In genomic region chr3:49719214-49719884, GRCh38 we compare ENCODE assay signal across 8 cellular contexts. TPM values are rescaled to one million over a fixed set of nuclear protein-coding genes. Genes with fewer than 3 reads are reported as not detected.
DNase-seq lines count a peak whose midpoint lies in the region; ATAC-seq and TF ChIP-seq lines count a peak whose summit lies in the region.

A gene with protein sequence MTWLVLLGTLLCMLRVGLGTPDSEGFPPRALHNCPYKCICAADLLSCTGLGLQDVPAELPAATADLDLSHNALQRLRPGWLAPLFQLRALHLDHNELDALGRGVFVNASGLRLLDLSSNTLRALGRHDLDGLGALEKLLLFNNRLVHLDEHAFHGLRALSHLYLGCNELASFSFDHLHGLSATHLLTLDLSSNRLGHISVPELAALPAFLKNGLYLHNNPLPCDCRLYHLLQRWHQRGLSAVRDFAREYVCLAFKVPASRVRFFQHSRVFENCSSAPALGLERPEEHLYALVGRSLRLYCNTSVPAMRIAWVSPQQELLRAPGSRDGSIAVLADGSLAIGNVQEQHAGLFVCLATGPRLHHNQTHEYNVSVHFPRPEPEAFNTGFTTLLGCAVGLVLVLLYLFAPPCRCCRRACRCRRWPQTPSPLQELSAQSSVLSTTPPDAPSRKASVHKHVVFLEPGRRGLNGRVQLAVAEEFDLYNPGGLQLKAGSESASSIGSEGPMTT (minus strand): TSS chr3:49719684. CDS start chr3:49719465, 219 bp downstream.

- H3K27me3 Mint-ChIP-seq in glutamatergic neuron (ENCODE audit: unreplicated experiment): peaks cover 20% of the 10 kb centered on the region

- H3K27me3 ChIP-seq in suprapubic skin: no peaks in the 10 kb centered on the region

- WGBS in suprapubic skin: under 1% methylated on average over 20 of the region's 50 CpGs

- H3K36me3 ChIP-seq in suprapubic skin: peaks cover 30% of the 10 kb centered on the region

- H3K27ac ChIP-seq in suprapubic skin: peak within 1 kb of the TSS; percentile 62

- peak within 1 kb of the TSS; percentile 87 for H3K4me3 Mint-ChIP-seq in glutamatergic neuron (ENCODE audit: unreplicated experiment)

- no peaks in the 10 kb centered on the region for H3K9me3 Mint-ChIP-seq in activated naive CD4-positive, alpha-beta T cell treated with anti-CD3 and anti-CD28 coated beads, Interleukin-2, amount 50 U/mL, for 72 hours
- peaks cover 18% of the 10 kb centered on the region for H3K9me3 Mint-ChIP-seq in glutamatergic neuron (ENCODE audit: unreplicated experiment)

- H3K27ac Mint-ChIP-seq in activated naive CD4-positive, alpha-beta T cell treated with anti-CD3 and anti-CD28 coated beads, Interleukin-2, amount 50 U/mL, for 72 hours: peak within 1 kb of the TSS; percentile 84 to 100
- H3K27ac Mint-ChIP-seq in glutamatergic neuron (ENCODE audit: unreplicated experiment): peak within 1 kb of the TSS; percentile 92

- ATAC-seq in GM21619 (IDR thresholded peaks at IDR 0.05; ENCODE audit: unreplicated experiment) (peak; percentile 48), SK-N-SH treated with all-trans-retinoic acid at 6 μM for 48 hours (peak; percentile 78), omental fat pad (ENCODE audit: low FRiP score) (peak; percentile 83)
- peak; percentile 53 to 75 for ATAC-seq in activated naive CD4-positive, alpha-beta T cell treated with anti-CD3 and anti-CD28 coated beads, Interleukin-2, amount 50 U/mL, for 72 hours

- DNase-seq in DMS53 (lab: John Stamatoyannopoulos, UW) (peak; percentile 90), LNCaP clone FGC (ENCODE audit: low read depth) (peak; percentile 63), glutamatergic neuron (peak; percentile 97), omental fat pad (ENCODE audit: low spot score) (peak; percentile 95), suprapubic skin (ENCODE audit: low spot score in 2 of 2) (peak; percentile 98 to 99)
- DNase-seq in activated naive CD4-positive, alpha-beta T cell treated with anti-CD3 and anti-CD28 coated beads, Interleukin-2, amount 50 U/mL, for 72 hours (ENCODE audit: low spot score in 2 of 2): peak; percentile 86 to 93

- H3K4me3 ChIP-seq in LNCaP clone FGC (ENCODE audit: low read depth, low read length) (peak within 1 kb of the TSS; percentile 43), suprapubic skin (peak within 1 kb of the TSS; percentile 46)

- no peaks in the 10 kb centered on the region for H3K9me3 ChIP-seq in suprapubic skin

- peaks cover 6% of the 10 kb centered on the region in 2 donors for H3K36me3 Mint-ChIP-seq in activated naive CD4-positive, alpha-beta T cell treated with anti-CD3 and anti-CD28 coated beads, Interleukin-2, amount 50 U/mL, for 72 hours
- H3K36me3 Mint-ChIP-seq in glutamatergic neuron (ENCODE audit: unreplicated experiment): no peaks in the 10 kb centered on the region

- H3K4me1 Mint-ChIP-seq in glutamatergic neuron (ENCODE audit: low read depth, unreplicated experiment): peaks cover 7% of the 10 kb centered on the region

- no peak for TF ChIP-seq EP300 in suprapubic skin (IDR thresholded peaks at IDR 0.05)

- H3K4me1 ChIP-seq in suprapubic skin: peaks cover 56% of the 10 kb centered on the region

- peak in 1 of 2 donors; percentile 6 for TF ChIP-seq POLR2A in suprapubic skin (IDR thresholded peaks at IDR 0.05)

- TF ChIP-seq CTCF in LNCaP clone FGC (IDR thresholded peaks at IDR 0.05; ENCODE audit: control insufficient read depth, extremely low read depth, insufficient read depth) (peak; percentile 36), glutamatergic neuron (IDR thresholded peaks at IDR 0.05; ENCODE audit: partially characterized antibody, unreplicated experiment) (peak; percentile 71), omental fat pad (IDR thresholded peaks at IDR 0.05) (peak in 1 of 3 donors; percentile 22), suprapubic skin (IDR thresholded peaks at IDR 0.05) (peak; percentile 48 to 80)

TF ChIP-seq in SK-N-SH treated with all-trans-retinoic acid at 6 μM for 48 hours, 23 proteins besides CTCF, POLR2A, EP300 and RAD21:
- TF ChIP-seq TOX (CRISPR knock-in tag; IDR thresholded peaks at IDR 0.05; ENCODE audit: borderline replicate concordance) (0 out of 2 replicates have a peak, but pooled peaks have one; percentile 20), RARB (CRISPR knock-in tag; IDR thresholded peaks at IDR 0.05) (no peak), PPARA (CRISPR knock-in tag; IDR thresholded peaks at IDR 0.05; ENCODE audit: borderline replicate concordance) (no peak), BACH2 (CRISPR knock-in tag; IDR thresholded peaks at IDR 0.05; ENCODE audit: borderline replicate concordance) (no peak), GLIS3 (CRISPR knock-in tag; IDR thresholded peaks at IDR 0.05) (0 out of 2 replicates have a peak, but pooled peaks have one; percentile 20), ZNF70 (CRISPR knock-in tag; IDR thresholded peaks at IDR 0.05) (peak; percentile 47; the same call in 1 of the 2 replicates), OSR1 (CRISPR knock-in tag; IDR thresholded peaks at IDR 0.05) (no peak)
- TF ChIP-seq, protein P1, sequence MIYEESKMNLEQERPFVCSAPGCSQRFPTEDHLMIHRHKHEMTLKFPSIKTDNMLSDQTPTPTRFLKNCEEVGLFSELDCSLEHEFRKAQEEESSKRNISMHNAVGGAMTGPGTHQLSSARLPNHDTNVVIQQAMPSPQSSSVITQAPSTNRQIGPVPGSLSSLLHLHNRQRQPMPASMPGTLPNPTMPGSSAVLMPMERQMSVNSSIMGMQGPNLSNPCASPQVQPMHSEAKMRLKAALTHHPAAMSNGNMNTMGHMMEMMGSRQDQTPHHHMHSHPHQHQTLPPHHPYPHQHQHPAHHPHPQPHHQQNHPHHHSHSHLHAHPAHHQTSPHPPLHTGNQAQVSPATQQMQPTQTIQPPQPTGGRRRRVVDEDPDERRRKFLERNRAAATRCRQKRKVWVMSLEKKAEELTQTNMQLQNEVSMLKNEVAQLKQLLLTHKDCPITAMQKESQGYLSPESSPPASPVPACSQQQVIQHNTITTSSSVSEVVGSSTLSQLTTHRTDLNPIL (CRISPR knock-in tag; IDR thresholded peaks at IDR 0.05; ENCODE audit: low read depth): no peak; the same call in 1 of the 2 replicates

RNA-seq across cellular contexts. Expression of the gene that starts here (rescaled TPM):
- total RNA-seq in activated naive CD4-positive, alpha-beta T cell treated with anti-CD3 and anti-CD28 coated beads, Interleukin-2, amount 50 U/mL, for 72 hours: not detected
- total RNA-seq in glutamatergic neuron (ENCODE audit: unreplicated experiment): 1.4 TPM
- total RNA-seq in omental fat pad: 1 to 10 TPM in 3 of 4 donors, under 1 TPM in 1; 0.82 to 2.9 (median 2.3) TPM
- total RNA-seq in suprapubic skin: 1 to 10 TPM; 1.6 to 3.8 (median 2.5) TPM

Comparison
In these comparisons a context has a peak if more than half of its experiments do, and no peak if none do; other contexts are left out.
1. Peak in every context shown above with its lines: DNase-seq, ATAC-seq, H3K4me3 ChIP-seq and H3K27ac ChIP-seq.
2. Peak in DNase-seq and ATAC-seq in activated naive CD4-positive, alpha-beta T cell treated with anti-CD3 and anti-CD28 coated beads, Interleukin-2, amount 50 U/mL, for 72 hours; RNA of the gene not detected or under 1 TPM.